In the genomic region with DNA sequence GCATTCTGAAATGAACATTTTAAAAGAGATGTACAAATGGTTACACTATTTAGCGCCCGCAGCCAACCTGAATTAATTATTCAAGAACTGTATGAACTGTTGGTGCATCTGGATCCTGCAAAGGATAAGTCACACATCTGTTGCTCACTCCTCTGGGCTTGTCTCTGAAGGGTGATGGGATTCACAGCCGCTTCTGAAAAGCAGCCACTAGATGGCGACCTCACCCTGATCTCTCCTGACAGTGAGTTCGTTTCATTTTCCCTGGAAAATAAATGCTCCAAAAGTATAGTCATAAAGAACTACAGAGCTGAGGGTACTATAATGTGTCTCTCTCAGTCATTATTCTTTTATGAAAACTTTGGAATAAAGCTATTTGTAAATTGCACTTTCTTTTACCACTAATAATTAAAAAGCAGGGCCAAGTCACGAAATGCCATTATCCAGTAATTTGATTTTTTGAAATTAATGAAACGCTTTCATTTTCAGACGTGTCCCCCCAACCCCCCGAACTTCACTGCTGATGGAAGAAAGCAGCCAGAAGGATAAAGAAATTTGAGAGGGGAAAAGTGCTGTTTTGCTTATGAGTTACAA, we compare ENCODE assay signal across 9 cellular contexts.
DNase-seq lines count a peak whose midpoint lies in the region; ATAC-seq, FAIRE-seq and TF ChIP-seq lines count a peak whose summit lies in the region.
"Had no signal": no experiment of that assay in that cellular context is flagged by ENCODE, and none has a peak within 500 bp of the region (broad histone marks: within the 10 kb centered on the region; RNA-seq: fewer than 3 reads in every experiment).

No MANE protein-coding gene starts in this region.

- H3K9me3 ChIP-seq in kidney (ENCODE audit: control insufficient read depth in 1 of 2, low read length in 2 of 2), result no peaks in the 10 kb centered on the region
- H3K9me3 ChIP-seq: BLaER1 treated with 17β-estradiol and CSF1 and Interleukin-3, amounts not matched to agents 10 nM and 100 nM had no signal

- intact Hi-C loops in kidney (cut with DNase I), result no loop called here

- peak; percentile 3 for FAIRE-seq in TTC549 (lab: Jason Lieb, UNC)
- FAIRE-seq in kidney (lab: Jason Lieb, UNC), result peak; percentile 87

- no peak overlapping the region for H3K27ac ChIP-seq in kidney (ENCODE audit: low read depth in 2 of 2, low read length in 2 of 2)
- H3K27ac ChIP-seq: BLaER1 treated with 17β-estradiol and CSF1 and Interleukin-3, amounts not matched to agents 10 nM and 100 nM had no signal

- H3K4me3 ChIP-seq in cardiac fibroblast (replicated peaks in 1 of 2; ENCODE audit: low read depth in 2 of 2, low read length in 2 of 2) (no peak overlapping the region), kidney (ENCODE audit: low read length in 2 of 2) (no peak overlapping the region)
- H3K4me3 ChIP-seq: BLaER1 treated with 17β-estradiol and CSF1 and Interleukin-3, amounts not matched to agents 10 nM and 100 nM had no signal

- H3K36me3 ChIP-seq in kidney (ENCODE audit: control insufficient read depth in 1 of 2, insufficient read depth in 2 of 2, low read length in 2 of 2), result no peaks in the 10 kb centered on the region
- H3K36me3 ChIP-seq: BLaER1 treated with 17β-estradiol and CSF1 and Interleukin-3, amounts not matched to agents 10 nM and 100 nM had no signal

- DNase-seq in NK-92 treated with Interleukin-12 subunit alpha and Interleukin-12 subunit beta, amount 100 ng/mL, for 24 hours (lab: John Stamatoyannopoulos, UW), result peak; percentile 12
- DNase-seq in NK-92 (lab: John Stamatoyannopoulos, UW; ENCODE audit: unreplicated experiment), result no peak
- DNase-seq in NCI-H2081 (lab: John Stamatoyannopoulos, UW), result peak; percentile 68 to 71
- DNase-seq in cardiac fibroblast (ENCODE audit: low read depth in 2 of 2), result peak; percentile 84 to 87
- no peak for DNase-seq in kidney
- DNase-seq in stimulated activated CD4-positive, alpha-beta T cell treated with anti-CD3 and anti-CD28 coated beads, Interleukin-1b, Interleukin-23, amount 100 ng/mL, for 48 hours, result peak; percentile 40

- H3K4me1 ChIP-seq in kidney (ENCODE audit: control insufficient read depth in 1 of 2, insufficient read depth in 1 of 2, low read depth in 1 of 2, low read length in 2 of 2), result no peaks in the 10 kb centered on the region
- H3K4me1 ChIP-seq: BLaER1 treated with 17β-estradiol and CSF1 and Interleukin-3, amounts not matched to agents 10 nM and 100 nM had no signal

- TF ChIP-seq CTCF in cardiac fibroblast (IDR thresholded peaks at IDR 0.05; ENCODE audit: low read depth, low read length) (peak; percentile 87), kidney (IDR thresholded peaks at IDR 0.05; ENCODE audit: borderline replicate concordance, extremely low read depth, insufficient read depth) (peak; percentile 79)

- ATAC-seq in HG02852 (IDR thresholded peaks at IDR 0.05; ENCODE audit: unreplicated experiment), result peak; percentile 86

- no peak overlapping the region for H3K9ac ChIP-seq in kidney (ENCODE audit: low read length in 2 of 2)
- H3K9ac ChIP-seq: BLaER1 treated with 17β-estradiol and CSF1 and Interleukin-3, amounts not matched to agents 10 nM and 100 nM had no signal

Comparison
In these comparisons a context has a peak if more than half of its experiments do, and no peak if none do; other contexts are left out.
1. DNase-seq: peak in NK-92 treated with Interleukin-12 subunit alpha and Interleukin-12 subunit beta, amount 100 ng/mL, for 24 hours (single experiment), NCI-H2081 (2 of 2), cardiac fibroblast (2 of 2) and stimulated activated CD4-positive, alpha-beta T cell treated with anti-CD3 and anti-CD28 coated beads, Interleukin-1b, Interleukin-23, amount 100 ng/mL, for 48 hours (single experiment); none in NK-92 (single experiment) and kidney (single experiment).